ENCODE assay signal across 14 cellular contexts in genomic region chrX:136856527-136856926, GRCh38. TPM values are rescaled to one million over a fixed set of nuclear protein-coding genes. Genes with fewer than 3 reads are reported as not detected.
DNase-seq lines count a peak whose midpoint lies in the region; ATAC-seq, FAIRE-seq and TF ChIP-seq lines count a peak whose summit lies in the region.
"Had no signal": no experiment of that assay in that cellular context is flagged by ENCODE, and none has a peak within 500 bp of the region (broad histone marks: within the 10 kb centered on the region; RNA-seq: fewer than 3 reads in every experiment).

No MANE protein-coding gene starts in this region.

- peak overlapping the region; percentile 57 for H3K27ac Mint-ChIP-seq in T-helper 2 cell treated with Interferon-gamma antibody and Interleukin-4, amounts not matched to agents 5 μg/mL and 100 μg/mL, for 36 hours

- ATAC-seq in HG02798 (IDR thresholded peaks at IDR 0.05; ENCODE audit: poor library complexity, unreplicated experiment): peak; percentile 85
- no peak for ATAC-seq in HG03097 (IDR thresholded peaks at IDR 0.05; ENCODE audit: low FRiP score, unreplicated experiment)

- no peaks in the 10 kb centered on the region for H3K27me3 ChIP-seq in neutrophil

- FAIRE-seq in kidney (lab: Jason Lieb, UNC): no peak

- peak overlapping the region; percentile 54 for H3K27ac ChIP-seq in neutrophil
- H3K27ac ChIP-seq in kidney (ENCODE audit: low read depth in 2 of 2, low read length in 2 of 2): no peak overlapping the region
- H3K27ac ChIP-seq: 22Rv1, prostate gland had no signal

- H3K4me1 ChIP-seq in neutrophil (ENCODE audit: control insufficient read depth in 1 of 2, insufficient read depth in 1 of 2, low read depth in 1 of 2, low read length in 1 of 2) (peaks cover 7 to 8% of the 10 kb centered on the region in 2 experiments), kidney (ENCODE audit: control insufficient read depth in 1 of 2, insufficient read depth in 1 of 2, low read depth in 1 of 2, low read length in 2 of 2) (no peaks in the 10 kb centered on the region)
- H3K4me1 ChIP-seq: prostate gland had no signal

- peaks cover 50% of the 10 kb centered on the region for H3K36me3 Mint-ChIP-seq in T-helper 2 cell treated with Interferon-gamma antibody and Interleukin-4, amounts not matched to agents 5 μg/mL and 100 μg/mL, for 36 hours (ENCODE audit: low read depth)

- H3K4me1 Mint-ChIP-seq in T-helper 2 cell treated with Interferon-gamma antibody and Interleukin-4, amounts not matched to agents 5 μg/mL and 100 μg/mL, for 36 hours (ENCODE audit: low read depth): peaks cover 32% of the 10 kb centered on the region

- DNase-seq in T-helper 2 cell treated with Interferon-gamma antibody and Interleukin-4, amounts not matched to agents 5 μg/mL and 100 μg/mL, for 36 hours (ENCODE audit: low spot score): no peak
- DNase-seq in T-helper 2 cell: no peak
- peak; percentile 84 to 97 for DNase-seq in NOMO-1 (lab: John Stamatoyannopoulos, UW; ENCODE audit: unreplicated experiment in 2 of 2)
- DNase-seq in kidney: no peak
- no peak for DNase-seq in NCI-H2107 treated with DMSO at 0.1 percent for 48 hours (lab: John Stamatoyannopoulos, UW; ENCODE audit: unreplicated experiment)
- DNase-seq: activated CD4-positive, CD25-positive, alpha-beta regulatory T cell; DND-41; NCI-H1417 treated with DMSO at 0.1 percent for 48 hours had no signal

- no peaks in the 10 kb centered on the region for H3K36me3 ChIP-seq in neutrophil
- peaks cover 0 to 2% of the 10 kb centered on the region in 2 donors for H3K36me3 ChIP-seq in kidney (ENCODE audit: control insufficient read depth in 1 of 2, insufficient read depth in 2 of 2, low read length in 2 of 2)
- H3K36me3 ChIP-seq: prostate gland had no signal

- no peaks in the 10 kb centered on the region for H3K9me3 Mint-ChIP-seq in T-helper 2 cell treated with Interferon-gamma antibody and Interleukin-4, amounts not matched to agents 5 μg/mL and 100 μg/mL, for 36 hours

- intact Hi-C loops in kidney (cut with DNase I): no loop called here

- H3K4me3 ChIP-seq in neutrophil (ENCODE audit: low read depth in 1 of 2, low read length in 1 of 2) (no peak overlapping the region), kidney (ENCODE audit: low read length in 2 of 2) (no peak overlapping the region)
- H3K4me3 ChIP-seq: prostate gland had no signal

- H3K27me3 Mint-ChIP-seq in T-helper 2 cell treated with Interferon-gamma antibody and Interleukin-4, amounts not matched to agents 5 μg/mL and 100 μg/mL, for 36 hours (ENCODE audit: low read depth): no peaks in the 10 kb centered on the region
- H3K27me3 Mint-ChIP-seq: activated naive CD8-positive, alpha-beta T cell had no signal

- TF ChIP-seq CTCF in neutrophil (IDR thresholded peaks at IDR 0.05): no peak
- TF ChIP-seq CTCF in kidney (IDR thresholded peaks at IDR 0.05; ENCODE audit: borderline replicate concordance, extremely low read depth, insufficient read depth): no peak

- no peak overlapping the region for H3K9ac ChIP-seq in kidney (ENCODE audit: low read length in 2 of 2)

- H3K4me3 Mint-ChIP-seq in T-helper 2 cell treated with Interferon-gamma antibody and Interleukin-4, amounts not matched to agents 5 μg/mL and 100 μg/mL, for 36 hours: no peak overlapping the region
- H3K4me3 Mint-ChIP-seq: activated naive CD8-positive, alpha-beta T cell had no signal

- H3K9me3 ChIP-seq in neutrophil: no peaks in the 10 kb centered on the region
- no peaks in the 10 kb centered on the region for H3K9me3 ChIP-seq in kidney (ENCODE audit: control insufficient read depth in 1 of 2, low read length in 2 of 2)
- H3K9me3 ChIP-seq: prostate gland had no signal

RNA-seq across cellular contexts. Expression of gene RBMX, which starts 24.0 kb away (rescaled TPM):
- 143 TPM for total RNA-seq in kidney
- polyA plus RNA-seq in kidney (ENCODE audit: insufficient read depth, low read depth, low replicate concordance): 95.0 TPM

Comparison
In these comparisons a context has a peak if more than half of its experiments do, and no peak if none do; other contexts are left out.
1. DNase-seq: peak in NOMO-1 (2 of 2); none in T-helper 2 cell treated with Interferon-gamma antibody and Interleukin-4, amounts not matched to agents 5 μg/mL and 100 μg/mL, for 36 hours (single experiment), T-helper 2 cell (0 of 5), kidney (single experiment) and NCI-H2107 treated with DMSO at 0.1 percent for 48 hours (single experiment).